ENCODE assay signal across 16 cellular contexts in the genomic region with DNA sequence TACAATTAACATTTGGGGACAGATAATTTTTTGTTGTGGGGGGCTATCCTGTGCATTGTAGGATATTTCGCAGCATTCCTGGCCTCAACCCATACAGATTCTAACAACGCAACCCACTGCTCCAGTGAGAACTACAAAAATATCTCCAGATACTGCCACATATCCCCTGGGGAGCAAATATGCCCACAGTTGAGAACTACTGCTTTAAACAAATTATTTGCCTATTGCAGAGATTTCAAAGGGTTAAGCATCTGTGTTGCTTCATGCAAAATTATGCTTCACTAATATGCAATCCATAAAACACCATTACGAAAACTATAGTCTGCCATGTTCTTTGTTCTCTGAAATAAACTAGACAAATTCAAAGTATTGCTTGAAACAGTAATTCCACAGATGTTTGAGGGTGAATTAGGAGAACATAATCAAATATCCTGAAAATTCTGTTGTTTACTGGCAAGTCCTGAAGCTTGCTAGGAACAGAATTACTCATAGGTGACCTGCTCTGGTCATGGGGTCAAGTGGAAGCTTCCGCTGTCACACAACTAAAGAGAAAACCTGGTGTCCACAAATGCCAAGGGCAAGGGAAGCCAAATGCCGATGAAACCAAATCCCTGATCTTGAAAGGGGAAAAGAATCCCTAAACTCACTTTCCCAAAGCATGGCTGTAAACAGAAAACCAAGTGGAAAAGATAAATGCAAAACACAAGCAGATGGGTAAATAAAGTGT.
DNase-seq lines count a peak whose midpoint lies in the region; ATAC-seq and TF ChIP-seq lines count a peak whose summit lies in the region.
"Had no signal": no experiment of that assay in that cellular context is flagged by ENCODE, and none has a peak within 500 bp of the region (broad histone marks: within the 10 kb centered on the region; RNA-seq: fewer than 3 reads in every experiment).

No MANE protein-coding gene starts in this region.

- H3K4me1 Mint-ChIP-seq in activated T-cell treated with anti-CD3 and anti-CD28 coated beads, Interleukin-2, amount 50 U/mL, for 4 hours (ENCODE audit: low read depth), result peaks cover 36% of the 10 kb centered on the region

- H2AFZ ChIP-seq in KMS-11 (ENCODE audit: low read depth), result no peak overlapping the region

- H3K9me3 ChIP-seq in BLaER1 treated with 17β-estradiol and CSF1 and Interleukin-3, amounts not matched to agents 10 nM and 100 nM (replicated peaks in 1 of 11), result no peaks in the 10 kb centered on the region
- H3K9me3 ChIP-seq: heart right ventricle, Peyer's patch had no signal

- no peaks in the 10 kb centered on the region for H3K9me3 Mint-ChIP-seq in activated T-cell treated with anti-CD3 and anti-CD28 coated beads, Interleukin-2, amount 50 U/mL, for 4 hours
- H3K9me3 Mint-ChIP-seq: activated T-cell treated with anti-CD3 and anti-CD28 coated beads, Interleukin-2, amount 50 U/mL, for 24 hours; CD8-positive, alpha-beta memory T cell; naive thymus-derived CD4-positive, alpha-beta T cell; stimulated activated naive CD8-positive, alpha-beta T cell treated with anti-CD3 and anti-CD28 coated beads, Interleukin-15, amount 100 ng/mL, for 72 hours had no signal

- ATAC-seq in GM18519 (IDR thresholded peaks at IDR 0.05; ENCODE audit: low FRiP score, unreplicated experiment), result no peak
- ATAC-seq in activated T-cell treated with anti-CD3 and anti-CD28 coated beads, Interleukin-2, amount 50 U/mL, for 4 hours, result no peak
- ATAC-seq: naive thymus-derived CD4-positive, alpha-beta T cell; stimulated activated naive CD8-positive, alpha-beta T cell treated with anti-CD3 and anti-CD28 coated beads, Interleukin-15, amount 100 ng/mL, for 72 hours had no signal

- peak; percentile 61 for DNase-seq in choroid plexus epithelial cell (ENCODE audit: low read depth)
- peak; percentile 68 for DNase-seq in myocyte (ENCODE audit: low read depth)
- no peak for DNase-seq in activated T-cell treated with anti-CD3 and anti-CD28 coated beads, Interleukin-2, amount 50 U/mL, for 4 hours
- no peak for DNase-seq in GDM1 (lab: John Stamatoyannopoulos, UW)
- no peak for DNase-seq in effector CD4-positive, alpha-beta T cell
- DNase-seq: activated T-cell treated with anti-CD3 and anti-CD28 coated beads, Interleukin-2, amount 50 U/mL, for 24 hours; caudate nucleus; CD8-positive, alpha-beta memory T cell; heart right ventricle; naive thymus-derived CD4-positive, alpha-beta T cell; NCI-H1694 treated with DMSO at 0.1 percent for 48 hours; Peyer's patch; stimulated activated naive CD8-positive, alpha-beta T cell treated with anti-CD3 and anti-CD28 coated beads, Interleukin-15, amount 100 ng/mL, for 72 hours had no signal

- no peak overlapping the region for H3K4me3 ChIP-seq in BLaER1 treated with 17β-estradiol and CSF1 and Interleukin-3, amounts not matched to agents 10 nM and 100 nM
- H3K4me3 ChIP-seq in KMS-11 (IDR thresholded peaks at IDR 0.05; ENCODE audit: insufficient read depth, low read depth, low read length) (no peak overlapping the region), choroid plexus epithelial cell (ENCODE audit: low read depth, low read length) (no peak overlapping the region)
- H3K4me3 ChIP-seq: heart right ventricle, Peyer's patch had no signal

- no peaks in the 10 kb centered on the region for H3K27me3 Mint-ChIP-seq in activated T-cell treated with anti-CD3 and anti-CD28 coated beads, Interleukin-2, amount 50 U/mL, for 4 hours (ENCODE audit: low read depth)
- H3K27me3 Mint-ChIP-seq: activated T-cell treated with anti-CD3 and anti-CD28 coated beads, Interleukin-2, amount 50 U/mL, for 24 hours; CD8-positive, alpha-beta memory T cell; naive thymus-derived CD4-positive, alpha-beta T cell; stimulated activated naive CD8-positive, alpha-beta T cell treated with anti-CD3 and anti-CD28 coated beads, Interleukin-15, amount 100 ng/mL, for 72 hours had no signal

- H3K36me3 Mint-ChIP-seq in activated T-cell treated with anti-CD3 and anti-CD28 coated beads, Interleukin-2, amount 50 U/mL, for 4 hours (ENCODE audit: insufficient read depth), result no peaks in the 10 kb centered on the region
- H3K36me3 Mint-ChIP-seq: CD8-positive, alpha-beta memory T cell; naive thymus-derived CD4-positive, alpha-beta T cell had no signal

- peak overlapping the region in 2 of 11 experiments; percentile 31 to 34; a peak in 3 of 22 replicates for H3K9ac ChIP-seq in BLaER1 treated with 17β-estradiol and CSF1 and Interleukin-3, amounts not matched to agents 10 nM and 100 nM
- no peak overlapping the region for H3K9ac ChIP-seq in KMS-11

- no peak overlapping the region for H3K4me3 Mint-ChIP-seq in activated T-cell treated with anti-CD3 and anti-CD28 coated beads, Interleukin-2, amount 50 U/mL, for 4 hours
- H3K4me3 Mint-ChIP-seq: activated T-cell treated with anti-CD3 and anti-CD28 coated beads, Interleukin-2, amount 50 U/mL, for 24 hours; CD8-positive, alpha-beta memory T cell; naive thymus-derived CD4-positive, alpha-beta T cell; stimulated activated naive CD8-positive, alpha-beta T cell treated with anti-CD3 and anti-CD28 coated beads, Interleukin-15, amount 100 ng/mL, for 72 hours had no signal

- peaks cover 79 to 94% (median 87%) of the 10 kb centered on the region in 10 experiments for H3K4me1 ChIP-seq in BLaER1 treated with 17β-estradiol and CSF1 and Interleukin-3, amounts not matched to agents 10 nM and 100 nM
- peaks cover 59% of the 10 kb centered on the region for H3K4me1 ChIP-seq in KMS-11 (ENCODE audit: low read depth, poor library complexity, severe bottlenecking)

- no peak for TF ChIP-seq CTCF in KMS-11 (conservative IDR thresholded peaks at IDR 0.05; ENCODE audit: low read depth, low read length)
- TF ChIP-seq CTCF in choroid plexus epithelial cell (conservative IDR thresholded peaks at IDR 0.05; ENCODE audit: low read depth, low read length), result no peak

- H3K27ac ChIP-seq in BLaER1 treated with 17β-estradiol and CSF1 and Interleukin-3, amounts not matched to agents 10 nM and 100 nM, result peak overlapping the region in 6 of 11 experiments; percentile 2 to 64 (median 21); a peak in 5 of 22 replicates
- H3K27ac ChIP-seq in KMS-11, result no peak overlapping the region
- H3K27ac ChIP-seq: Peyer's patch had no signal

- peak overlapping the region; percentile 46 to 86 (median 75) for H3K4me2 ChIP-seq in BLaER1 treated with 17β-estradiol and CSF1 and Interleukin-3, amounts not matched to agents 10 nM and 100 nM
- peak overlapping the region; percentile 21; the same call in 1 of the 2 replicates for H3K4me2 ChIP-seq in KMS-11

- peaks cover 67% of the 10 kb centered on the region; the same call in 1 of the 2 replicates for H3K79me2 ChIP-seq in KMS-11 (ENCODE audit: insufficient read depth, low read depth)

- no peaks in the 10 kb centered on the region for H3K27me3 ChIP-seq in BLaER1 treated with 17β-estradiol and CSF1 and Interleukin-3, amounts not matched to agents 10 nM and 100 nM
- H3K27me3 ChIP-seq in KMS-11 (ENCODE audit: insufficient read depth, low read depth), result no peaks in the 10 kb centered on the region
- H3K27me3 ChIP-seq: heart right ventricle, Peyer's patch had no signal

- H3K36me3 ChIP-seq in BLaER1 treated with 17β-estradiol and CSF1 and Interleukin-3, amounts not matched to agents 10 nM and 100 nM, result peaks cover 0 to 28% (median 0%) of the 10 kb centered on the region in 11 experiments; a peak in 7 of 22 replicates
- H3K36me3 ChIP-seq in KMS-11 (ENCODE audit: insufficient read depth), result no peaks in the 10 kb centered on the region
- H3K36me3 ChIP-seq: heart right ventricle, Peyer's patch had no signal

- H4K20me1 ChIP-seq in BLaER1 treated with 17β-estradiol and CSF1 and Interleukin-3, amounts not matched to agents 10 nM and 100 nM, result peaks cover 92 to 100% (median 100%) of the 10 kb centered on the region in 11 experiments
- H4K20me1 ChIP-seq in KMS-11 (ENCODE audit: insufficient read depth), result peaks cover 10% of the 10 kb centered on the region; the same call in 1 of the 2 replicates

Comparison
In these comparisons a context has a peak if more than half of its experiments do, and no peak if none do; other contexts are left out.
1. DNase-seq: peak in choroid plexus epithelial cell (single experiment) and myocyte (single experiment); none in activated T-cell treated with anti-CD3 and anti-CD28 coated beads, Interleukin-2, amount 50 U/mL, for 4 hours (single experiment), GDM1 (single experiment) and effector CD4-positive, alpha-beta T cell (single experiment).